In genomic region chr3:7621645-7622044, GRCh38 we compare ENCODE assay signal across 11 cellular contexts.
"Had no signal": no experiment of that assay in that cellular context is flagged by ENCODE, and none has a peak within 500 bp of the region (broad histone marks: within the 10 kb centered on the region; RNA-seq: fewer than 3 reads in every experiment).

No MANE protein-coding gene starts in this region.

- DNase-seq: GM23248, GOT3, H7, H9, HCEC 1CT, HFFc6 had no signal

- H3K27ac ChIP-seq: GM23248 had no signal

- FAIRE-seq: H1, H54 had no signal

- H3K4me3 ChIP-seq: GM23248, GM23338, HAP-1 had no signal

- ATAC-seq: GM23338, HCT116 had no signal

- H3K9me3 ChIP-seq: HAP-1 had no signal

- H3K36me3 ChIP-seq: HAP-1 had no signal

- H2AFZ ChIP-seq: GM23248, GM23338 had no signal

- H3K9ac ChIP-seq: GM23248 had no signal

- H3K4me2 ChIP-seq: GM23338 had no signal

- H3K4me1 ChIP-seq: HAP-1 had no signal
